ENCODE assay signal across 9 cellular contexts in genomic region chr1:85330206-85330605, GRCh38. TPM values are rescaled to one million over a fixed set of nuclear protein-coding genes. Genes with fewer than 3 reads are reported as not detected.
DNase-seq lines count a peak whose midpoint lies in the region; ATAC-seq and TF ChIP-seq lines count a peak whose summit lies in the region.
"Had no signal": no experiment of that assay in that cellular context is flagged by ENCODE, and none has a peak within 500 bp of the region (broad histone marks: within the 10 kb centered on the region; RNA-seq: fewer than 3 reads in every experiment).

No MANE protein-coding gene starts in this region.

- peak overlapping the region; percentile 99 for H3K27ac Mint-ChIP-seq in HFFc6

- H3K4me1 Mint-ChIP-seq in HFFc6 (ENCODE audit: low read depth), result peaks cover 97% of the 10 kb centered on the region

- H3K4me3 Mint-ChIP-seq in HFFc6, result peak overlapping the region; percentile 81

- peaks cover 54% of the 10 kb centered on the region for H3K36me3 Mint-ChIP-seq in HFFc6 (ENCODE audit: low read depth)

- DNase-seq in HFFc6 (peak; percentile 79), breast epithelium (ENCODE audit: low spot score in 2 of 2) (no peak), kidney epithelial cell (ENCODE audit: low read depth) (peak; percentile 76), tibial artery (no peak), NCI-H526 treated with DMSO at 0.1 percent for 48 hours (lab: John Stamatoyannopoulos, UW) (no peak)
- DNase-seq in activated naive CD4-positive, alpha-beta T cell treated with Interleukin-2 at 50 U/mL for 16 hours, result no peak
- no peak for DNase-seq in activated CD4-positive, CD25-positive, alpha-beta regulatory T cell treated with anti-CD3 and anti-CD28 coated beads, Interleukin-2, amount 50 U/mL, for 72 hours

- peaks cover 25% of the 10 kb centered on the region for H3K27me3 Mint-ChIP-seq in HFFc6 (ENCODE audit: insufficient read depth)

- H3K36me3 ChIP-seq in breast epithelium, result no peaks in the 10 kb centered on the region
- H3K36me3 ChIP-seq in kidney epithelial cell (ENCODE audit: control insufficient read depth, insufficient read depth, low read length), result no peaks in the 10 kb centered on the region
- H3K36me3 ChIP-seq in tibial artery, result no peaks in the 10 kb centered on the region

- peaks cover 23% of the 10 kb centered on the region for H3K9me3 Mint-ChIP-seq in HFFc6

- ATAC-seq in HG02623 (IDR thresholded peaks at IDR 0.05; ENCODE audit: unreplicated experiment), result no peak
- ATAC-seq: activated CD4-positive, CD25-positive, alpha-beta regulatory T cell treated with anti-CD3 and anti-CD28 coated beads, Interleukin-2, amount 50 U/mL, for 24 hours had no signal

- H3K9me3 ChIP-seq in breast epithelium (no peaks in the 10 kb centered on the region), tibial artery (peaks cover 0 to 5% (median 0%) of the 10 kb centered on the region in 3 donors)

- H3K4me3 ChIP-seq in breast epithelium, result no peak overlapping the region
- no peak overlapping the region for H3K4me3 ChIP-seq in kidney epithelial cell (ENCODE audit: low read depth, low read length)
- H3K4me3 ChIP-seq in tibial artery, result no peak overlapping the region

- intact Hi-C loops in breast epithelium (cut with DNase I; ENCODE audit: low total_unique reads) (no loop called here), tibial artery (cut with DNase I; ENCODE audit: low total_unique reads) (no loop called here)

- TF ChIP-seq POLR2A in breast epithelium (IDR thresholded peaks at IDR 0.05), result no peak

- H3K27ac ChIP-seq in breast epithelium (peak overlapping the region; percentile 3 to 73), tibial artery (peak overlapping the region; percentile 44 to 57)

- TF ChIP-seq CTCF in HFFc6 (IDR thresholded peaks at IDR 0.05), result no peak
- TF ChIP-seq CTCF in breast epithelium (IDR thresholded peaks at IDR 0.05), result no peak
- no peak for TF ChIP-seq CTCF in kidney epithelial cell (IDR thresholded peaks at IDR 0.05; ENCODE audit: insufficient read depth, low read length, poor library complexity, severe bottlenecking)
- no peak for TF ChIP-seq CTCF in tibial artery (IDR thresholded peaks at IDR 0.05)

- H3K4me1 ChIP-seq in breast epithelium, result no peaks in the 10 kb centered on the region
- H3K4me1 ChIP-seq in tibial artery, result peaks cover 0 to 33% (median 27%) of the 10 kb centered on the region in 4 donors

- H3K27me3 ChIP-seq in breast epithelium (no peaks in the 10 kb centered on the region), kidney epithelial cell (ENCODE audit: control insufficient read depth, insufficient read depth, low read length) (no peaks in the 10 kb centered on the region), tibial artery (no peaks in the 10 kb centered on the region)

RNA-seq across cellular contexts. Expression of gene BCL10, which starts 53.8 kb away (rescaled TPM):
- 10 to 100 TPM; 33.4 to 45.6 (median 39.2) TPM for total RNA-seq in HFFc6 (2021; fragmentation: NEBNext Ultra II Directional; extraction: Animal tissue kit (Norgen Biotek cat#: 25700))
- 10 to 100 TPM; 16.5 to 23.6 (median 17.7) TPM for total RNA-seq in breast epithelium
- 40.1 and 43.0 TPM in 2 replicates for total RNA-seq in kidney epithelial cell

Comparison
In these comparisons a context has a peak if more than half of its experiments do, and no peak if none do; other contexts are left out.
1. DNase-seq: peak in HFFc6 (single experiment) and kidney epithelial cell (single experiment); none in breast epithelium (0 of 2), tibial artery (0 of 2), activated naive CD4-positive, alpha-beta T cell treated with Interleukin-2 at 50 U/mL for 16 hours (single experiment), activated CD4-positive, CD25-positive, alpha-beta regulatory T cell treated with anti-CD3 and anti-CD28 coated beads, Interleukin-2, amount 50 U/mL, for 72 hours (single experiment) and NCI-H526 treated with DMSO at 0.1 percent for 48 hours (single experiment).